Comparison of ENCODE assay signal across 11 cellular contexts in the genomic region with DNA sequence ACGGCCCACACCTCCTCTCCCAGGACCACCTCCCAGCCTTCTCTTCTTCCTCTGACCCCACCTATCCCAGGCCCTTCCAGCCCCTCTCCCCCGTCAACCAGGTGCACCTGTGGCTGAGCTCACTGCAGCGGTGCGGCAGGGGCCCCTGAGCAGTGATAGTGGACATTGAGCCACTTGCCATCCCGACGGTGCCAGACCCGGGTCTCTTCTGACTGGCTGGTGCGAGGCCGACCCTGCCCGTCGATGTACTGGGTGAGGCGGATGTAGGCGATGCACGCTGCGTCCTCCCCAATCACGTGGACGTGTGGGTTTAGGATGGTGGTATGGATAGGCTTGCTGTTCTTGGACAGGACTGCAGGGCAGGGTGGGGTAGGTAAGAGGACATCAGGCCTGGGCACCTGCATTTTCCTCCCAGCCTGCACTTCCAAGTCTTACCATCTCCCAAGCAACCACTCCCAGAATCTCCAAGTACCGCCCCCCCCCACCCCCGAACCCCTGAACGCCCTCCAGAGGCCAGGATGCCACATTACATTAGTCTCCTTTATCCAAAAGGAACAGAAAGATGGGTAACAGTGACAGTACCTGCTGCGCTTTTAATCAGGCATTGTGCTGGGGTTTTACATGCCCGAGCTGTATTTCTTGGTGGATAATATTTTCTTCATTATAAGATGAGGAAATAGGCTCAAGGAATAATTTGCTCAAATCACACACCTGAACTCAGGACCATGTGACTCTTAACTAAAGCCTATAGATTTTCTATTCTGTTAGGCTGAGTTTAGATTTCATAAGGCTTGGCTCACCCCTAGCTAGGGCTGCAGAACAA.
A peak's percentile ranks its signal among the peaks of the same experiment; 100 is the strongest.
DNase-seq lines count a peak whose midpoint lies in the region; ATAC-seq and TF ChIP-seq lines count a peak whose summit lies in the region.
"Had no signal": no experiment of that assay in that cellular context is flagged by ENCODE, and none has a peak within 500 bp of the region (broad histone marks: within the 10 kb centered on the region; RNA-seq: fewer than 3 reads in every experiment).

No MANE protein-coding gene starts in this region.

- peak; percentile 84 for DNase-seq in 8988T
- peak; percentile 56 for DNase-seq in RKO (ENCODE audit: low spot score)
- DNase-seq in fibroblast of pulmonary artery (ENCODE audit: low read depth) = peak; percentile 12
- DNase-seq in stimulated activated CD8-positive, alpha-beta memory T cell treated with anti-CD3 and anti-CD28 coated beads, Interleukin-4, amount 100 ng/mL, for 48 hours = no peak
- no peak for DNase-seq in NCI-H1930 (lab: John Stamatoyannopoulos, UW)
- DNase-seq: activated CD4-positive, alpha-beta T cell treated with anti-CD3 and anti-CD28 coated beads, Interleukin-2, amount 10 ng/mL, durations not matched to agents 24 days and 14 days; DMS79 had no signal

- TF ChIP-seq CTCF in GM12872 (IDR thresholded peaks at IDR 0.05; ENCODE audit: insufficient read depth, low read depth, low read length) = peak; percentile 29; the same call in 1 of the 3 replicates
- peak; percentile 22 for TF ChIP-seq CTCF in fibroblast of pulmonary artery (IDR thresholded peaks at IDR 0.05; ENCODE audit: low read length, missing control alignments)

- no peak overlapping the region for H3K4me3 ChIP-seq in fibroblast of pulmonary artery (replicated peaks; ENCODE audit: low read depth, low read length)
- H3K4me3 ChIP-seq: lung had no signal

- ATAC-seq in GM21786 (IDR thresholded peaks at IDR 0.05; ENCODE audit: unreplicated experiment) = no peak
- no peak for ATAC-seq in GM19455 (IDR thresholded peaks at IDR 0.05; ENCODE audit: unreplicated experiment)

Comparison
In these comparisons a context has a peak if more than half of its experiments do, and no peak if none do; other contexts are left out.
1. DNase-seq: peak in 8988T (single experiment), RKO (single experiment) and fibroblast of pulmonary artery (single experiment); none in stimulated activated CD8-positive, alpha-beta memory T cell treated with anti-CD3 and anti-CD28 coated beads, Interleukin-4, amount 100 ng/mL, for 48 hours (single experiment) and NCI-H1930 (0 of 2).